ENCODE assay signal across 21 cellular contexts in the genomic region with DNA sequence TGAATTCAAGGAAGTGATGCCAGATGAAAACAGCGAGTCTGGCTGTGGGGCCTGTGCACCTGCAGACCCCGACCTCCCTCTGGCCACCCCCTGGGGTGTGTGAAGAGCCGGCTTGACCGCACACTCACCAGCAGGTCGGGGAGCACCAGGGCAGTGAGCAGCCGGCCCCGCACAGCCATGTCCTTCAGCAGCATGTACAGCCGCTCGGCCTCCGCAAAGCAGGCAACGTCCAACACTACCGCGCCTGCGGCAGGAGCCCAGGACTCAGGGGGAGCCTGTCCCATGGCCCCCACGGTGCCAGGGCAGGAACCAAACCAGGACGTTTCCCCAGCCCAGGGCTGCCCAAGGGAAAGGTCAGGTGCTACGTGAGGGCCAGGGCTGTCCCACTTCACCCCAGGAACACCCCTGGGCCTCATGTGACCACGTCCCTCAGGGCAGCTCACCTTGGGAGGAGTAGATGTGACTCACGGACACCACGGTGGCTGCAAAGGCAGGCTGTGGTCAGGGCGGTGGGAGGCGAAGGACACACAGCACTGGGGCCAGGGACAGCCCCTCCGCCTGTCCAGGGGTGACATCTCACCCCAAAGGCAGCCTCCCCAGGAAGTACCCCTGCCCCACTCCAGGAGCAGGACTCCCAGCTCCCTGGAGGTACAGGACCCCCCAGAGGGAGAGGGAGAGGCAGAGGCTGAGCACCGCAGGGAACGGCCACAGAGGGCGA. TPM values are rescaled to one million over a fixed set of nuclear protein-coding genes. Genes with fewer than 3 reads are reported as not detected.
"Had no signal": no experiment of that assay in that cellular context is flagged by ENCODE, and none has a peak within 500 bp of the region (broad histone marks: within the 10 kb centered on the region; RNA-seq: fewer than 3 reads in every experiment).

No MANE protein-coding gene starts in this region.

- H3K9me3 ChIP-seq: esophagus muscularis mucosa, gastrocnemius medialis, left ventricle myocardium inferior, prostate gland, sigmoid colon, stomach, thoracic aorta, transverse colon had no signal

- FAIRE-seq: keratinocyte had no signal

- H3K27me3 ChIP-seq: gastrocnemius medialis, transverse colon had no signal

- ATAC-seq: effector memory CD8-positive, alpha-beta T cell; gastrocnemius medialis; left cardiac atrium; naive thymus-derived CD4-positive, alpha-beta T cell had no signal

- H3K79me2 ChIP-seq: parathyroid adenoma had no signal

- H3K4me1 ChIP-seq: gastrocnemius medialis, parathyroid adenoma, prostate gland had no signal

- H2AFZ ChIP-seq: parathyroid adenoma had no signal

- H3K4me3 ChIP-seq: esophagus muscularis mucosa, gastrocnemius medialis, left ventricle myocardium inferior, lung, prostate gland, sigmoid colon, skin epidermis, stomach, thoracic aorta, transverse colon had no signal

- H3K27ac ChIP-seq: epithelial cell of prostate, esophagus muscularis mucosa, gastrocnemius medialis, left ventricle myocardium inferior, parathyroid adenoma, prostate gland, sigmoid colon, stomach, thoracic aorta, transverse colon had no signal

- DNase-seq: effector memory CD8-positive, alpha-beta T cell; gastrocnemius medialis; immature natural killer cell; left cardiac atrium; left ventricle myocardium inferior; naive thymus-derived CD4-positive, alpha-beta T cell; nucleus accumbens; sigmoid colon; stimulated activated CD4-positive, alpha-beta T cell treated with anti-CD3 and anti-CD28 coated beads, Interleukin-12 subunit alpha, Interleukin-12 subunit beta, amount 100 ng/mL, for 4 hours; stimulated activated naive CD4-positive, alpha-beta T cell; stomach; substantia nigra; transverse colon had no signal

- H3K9ac ChIP-seq: parathyroid adenoma had no signal

RNA-seq across cellular contexts. Expression of a gene that starts 28.0 kb away (rescaled TPM):
- total RNA-seq: left ventricle myocardium inferior, sigmoid colon, thoracic aorta had no signal
- polyA plus RNA-seq: keratinocyte had no signal
